Comparison of ENCODE assay signal across 18 cellular contexts in the genomic region with DNA sequence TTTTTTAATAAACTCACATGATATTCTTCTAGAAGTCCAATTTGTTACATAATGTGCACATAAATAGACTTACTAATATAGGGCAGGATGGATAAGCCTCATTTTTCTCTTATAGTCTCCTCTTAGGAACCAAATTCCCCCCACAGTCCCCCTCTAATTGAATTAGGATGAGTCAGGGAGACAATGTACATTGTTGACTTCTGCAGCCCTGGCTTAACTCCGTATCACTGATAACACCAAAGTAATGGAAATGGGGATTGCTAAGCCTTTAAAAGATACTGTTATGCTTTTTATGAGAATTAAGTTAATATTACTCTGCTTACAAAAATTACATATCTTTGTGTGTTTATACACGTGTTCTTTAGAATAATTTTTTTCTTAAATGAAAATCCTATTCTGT.
"Had no signal": no experiment of that assay in that cellular context is flagged by ENCODE, and none has a peak within 500 bp of the region (broad histone marks: within the 10 kb centered on the region; RNA-seq: fewer than 3 reads in every experiment).

No MANE protein-coding gene starts in this region.

- ATAC-seq: activated CD8-positive, alpha-beta memory T cell treated with anti-CD3 and anti-CD28 coated beads, Interleukin-2, amount 10 ng/mL, durations not matched to agents 7 days and 5 days; left lung; right lobe of liver; stimulated activated effector memory CD8-positive, alpha-beta T cell treated with anti-CD3 and anti-CD28 coated beads, Interleukin-12 subunit alpha, Interleukin-12 subunit beta, amount 100 ng/mL, for 72 hours had no signal

- H3K36me3 ChIP-seq: cardiac muscle cell, left lung, prostate gland, right lobe of liver, tibial nerve had no signal

- H3K4me1 ChIP-seq: left lung, prostate gland had no signal

- H3K9me3 ChIP-seq: left lung, prostate gland, right lobe of liver, tibial nerve had no signal

- H3K27ac ChIP-seq: cardiac muscle cell, left lung, prostate gland, right lobe of liver had no signal

- DNase-seq: activated CD4-positive, alpha-beta memory T cell treated with anti-CD3 and anti-CD28 coated beads, Interleukin-2, amount 10 ng/mL, durations not matched to agents 7 days and 5 days; activated CD4-positive, alpha-beta T cell treated with anti-CD3 and anti-CD28 coated beads for 48 hours; activated CD4-positive, CD25-positive, alpha-beta regulatory T cell; activated CD8-positive, alpha-beta memory T cell treated with anti-CD3 and anti-CD28 coated beads, Interleukin-2, amount 10 ng/mL, durations not matched to agents 7 days and 5 days; activated naive CD8-positive, alpha-beta T cell treated with anti-CD3 and anti-CD28 coated beads, Interleukin-2, amount 10 ng/mL, durations not matched to agents 7 days and 5 days; amygdala; dermis blood vessel endothelial cell; effector memory CD4-positive, alpha-beta T cell; hypothalamus; left lung; right lobe of liver; stimulated activated CD4-positive, alpha-beta T cell treated with anti-CD3 and anti-CD28 coated beads, Interleukin-4, amount 100 ng/mL, for 24 hours; T-helper 1 cell; T-helper 9 cell had no signal

- H3K27me3 ChIP-seq: cardiac muscle cell, right lobe of liver, tibial nerve had no signal

- H3K4me3 ChIP-seq: cardiac muscle cell, left lung, prostate gland, right lobe of liver, tibial nerve had no signal
